Comparison of ENCODE assay signal across 35 cellular contexts in genomic region chr17:53822764-53823163, GRCh38. TPM values are rescaled to one million over a fixed set of nuclear protein-coding genes. Genes with fewer than 3 reads are reported as not detected.
"Had no signal": no experiment of that assay in that cellular context is flagged by ENCODE, and none has a peak within 500 bp of the region (broad histone marks: within the 10 kb centered on the region; RNA-seq: fewer than 3 reads in every experiment).

A gene with protein sequence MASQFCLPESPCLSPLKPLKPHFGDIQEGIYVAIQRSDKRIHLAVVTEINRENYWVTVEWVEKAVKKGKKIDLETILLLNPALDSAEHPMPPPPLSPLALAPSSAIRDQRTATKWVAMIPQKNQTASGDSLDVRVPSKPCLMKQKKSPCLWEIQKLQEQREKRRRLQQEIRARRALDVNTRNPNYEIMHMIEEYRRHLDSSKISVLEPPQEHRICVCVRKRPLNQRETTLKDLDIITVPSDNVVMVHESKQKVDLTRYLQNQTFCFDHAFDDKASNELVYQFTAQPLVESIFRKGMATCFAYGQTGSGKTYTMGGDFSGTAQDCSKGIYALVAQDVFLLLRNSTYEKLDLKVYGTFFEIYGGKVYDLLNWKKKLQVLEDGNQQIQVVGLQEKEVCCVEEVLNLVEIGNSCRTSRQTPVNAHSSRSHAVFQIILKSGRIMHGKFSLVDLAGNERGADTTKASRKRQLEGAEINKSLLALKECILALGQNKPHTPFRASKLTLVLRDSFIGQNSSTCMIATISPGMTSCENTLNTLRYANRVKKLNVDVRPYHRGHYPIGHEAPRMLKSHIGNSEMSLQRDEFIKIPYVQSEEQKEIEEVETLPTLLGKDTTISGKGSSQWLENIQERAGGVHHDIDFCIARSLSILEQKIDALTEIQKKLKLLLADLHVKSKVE (plus strand): TSS chr17:53822927. CDS start chr17:53823034, 107 bp downstream.

- H3K27me3 ChIP-seq: heart left ventricle, neural progenitor cell, ovary, right atrium auricular region, stomach, tibial artery, vagina had no signal

- H3K4me1 ChIP-seq: heart left ventricle, neural progenitor cell, right atrium auricular region, right lobe of liver, stomach, tibial artery, vagina had no signal

- DNase-seq: heart left ventricle; hypothalamus; immature natural killer cell; left cardiac atrium; mesendoderm; naive B cell; natural killer cell; nephron progenitor cell; ovary; right lobe of liver; stimulated activated CD4-positive, alpha-beta T cell treated with anti-CD3 and anti-CD28 coated beads, Interleukin-1b, Interleukin-23, amount 100 ng/mL, for 48 hours; stimulated activated CD4-positive, alpha-beta T cell treated with anti-CD3 and anti-CD28 coated beads, Interleukin-2, amount 100 ng/mL, for 48 hours; stimulated activated naive B cell treated with anti-CD40 and anti-IgM and Interleukin-4, amounts not matched to agents 10 μg/mL and 1 μg/mL and 100 μg/mL, for 72 hours; stimulated activated naive CD8-positive, alpha-beta T cell treated with anti-CD3 and anti-CD28 coated beads, Interleukin-15, Interleukin-2, amounts not matched to agents 100 U/mL and 50 U/mL, for 24 hours; stomach; tibial artery; trophoblast cell had no signal

- FAIRE-seq: islet of Langerhans had no signal

- H3K9me3 ChIP-seq: ovary, right atrium auricular region, right lobe of liver, thoracic aorta, tibial artery, vagina had no signal

- H3K9ac ChIP-seq: neural progenitor cell had no signal

- H3K36me3 ChIP-seq: heart left ventricle, neural progenitor cell, ovary, right atrium auricular region, right lobe of liver, stomach, thoracic aorta, tibial artery, vagina had no signal

- H3K4me2 ChIP-seq: neural progenitor cell, smooth muscle cell had no signal

- H3K27ac ChIP-seq: heart left ventricle, neural progenitor cell, ovary, right atrium auricular region, right lobe of liver, stomach, thoracic aorta, tibial artery, vagina had no signal

- H2AFZ ChIP-seq: neural progenitor cell had no signal

- ATAC-seq: heart left ventricle; left cardiac atrium; left lobe of liver; natural killer cell; right lobe of liver; stimulated activated naive B cell treated with anti-CD40 and anti-IgM and Interleukin-4, amounts not matched to agents 10 μg/mL and 1 μg/mL and 100 μg/mL, for 72 hours; stimulated activated naive CD8-positive, alpha-beta T cell treated with anti-CD3 and anti-CD28 coated beads, Interleukin-15, Interleukin-2, amounts not matched to agents 100 U/mL and 50 U/mL, for 24 hours had no signal

- H3K4me3 ChIP-seq: heart left ventricle, lung, neural progenitor cell, ovary, right atrium auricular region, right lobe of liver, smooth muscle cell, stomach, thoracic aorta, tibial artery, vagina had no signal

RNA-seq across cellular contexts. Expression of the gene that starts here (rescaled TPM):
- total RNA-seq: heart left ventricle, kidney epithelial cell, left cardiac atrium, left lobe of liver, liver, lung, mesothelial cell of epicardium, mononuclear cell, natural killer cell, omental fat pad, ovary, progenitor cell of endocrine pancreas, pulmonary artery endothelial cell, renal cortical epithelial cell, right atrium auricular region, right lobe of liver, skeletal muscle tissue, smooth muscle cell, stomach, thoracic aorta, urinary bladder, vagina had no signal
- polyA plus RNA-seq: heart left ventricle, immature natural killer cell, liver, lung, ovary, smooth muscle cell, stomach, urinary bladder had no signal
